14 cellular contexts compared by ENCODE assay signal in genomic region chr6:165556116-165556843, GRCh38.
A peak's percentile ranks its signal among the peaks of the same experiment; 100 is the strongest.
DNase-seq lines count a peak whose midpoint lies in the region; ATAC-seq and TF ChIP-seq lines count a peak whose summit lies in the region.
"Had no signal": no experiment of that assay in that cellular context is flagged by ENCODE, and none has a peak within 500 bp of the region (broad histone marks: within the 10 kb centered on the region; RNA-seq: fewer than 3 reads in every experiment).

No MANE protein-coding gene starts in this region.

- H3K27me3 ChIP-seq in liver (ENCODE audit: control insufficient read depth in 4 of 4, insufficient read depth in 4 of 4, low read length in 3 of 4): no peaks in the 10 kb centered on the region
- no peaks in the 10 kb centered on the region for H3K27me3 ChIP-seq in dorsolateral prefrontal cortex

- no peak overlapping the region for H3K27ac ChIP-seq in liver (ENCODE audit: low read depth in 1 of 2, low read length in 2 of 2)
- H3K27ac ChIP-seq in dorsolateral prefrontal cortex: no peak overlapping the region
- H3K27ac ChIP-seq: SK-N-MC had no signal

- intact Hi-C loops in dorsolateral prefrontal cortex (cut with DNase I): no loop called here

- DNase-seq in DMS53 treated with DMSO at 0.1 percent for 48 hours (lab: John Stamatoyannopoulos, UW; ENCODE audit: unreplicated experiment) (peak; percentile 84), NCI-H1092 (lab: John Stamatoyannopoulos, UW) (peak; percentile 88), astrocyte of the hippocampus (ENCODE audit: low read depth, low spot score) (peak; percentile 63), DMS 273 treated with DMSO at 0.1 percent for 48 hours (lab: John Stamatoyannopoulos, UW) (no peak), OCI-M2 (lab: John Stamatoyannopoulos, UW; ENCODE audit: unreplicated experiment) (no peak), dorsolateral prefrontal cortex (no peak)
- DNase-seq: activated CD4-positive, alpha-beta T cell treated with anti-CD3 and anti-CD28 coated beads, Interleukin-2, amount 50 U/mL, for 1 hour; activated naive CD4-positive, alpha-beta T cell treated with anti-CD3 and anti-CD28 coated beads for 36 hours; effector memory CD4-positive, alpha-beta T cell; NCI-H345; stimulated activated naive CD8-positive, alpha-beta T cell treated with anti-CD3 and anti-CD28 coated beads, Interleukin-15, amount 100 ng/mL, for 72 hours had no signal

- no peak for ATAC-seq in HG03025 (IDR thresholded peaks at IDR 0.05; ENCODE audit: low FRiP score, unreplicated experiment)
- ATAC-seq: stimulated activated naive CD8-positive, alpha-beta T cell treated with anti-CD3 and anti-CD28 coated beads, Interleukin-15, amount 100 ng/mL, for 72 hours had no signal

- 27% methylated on average over 3 of the region's 3 CpGs for WGBS in liver

- H3K9me3 ChIP-seq in liver (ENCODE audit: control insufficient read depth in 4 of 4, low read length in 3 of 4): no peaks in the 10 kb centered on the region

- TF ChIP-seq CTCF in liver (IDR thresholded peaks at IDR 0.05; ENCODE audit: low read depth, low read length, missing input control) (no peak), dorsolateral prefrontal cortex (IDR thresholded peaks at IDR 0.05 in 54 of 56, conservative IDR thresholded peaks at IDR 0.05 in 2 of 56; ENCODE audit: low read depth in 1 of 56, partially characterized antibody in 56 of 56) (no peak)

- no peak overlapping the region for H3K4me3 ChIP-seq in liver (ENCODE audit: low read depth in 1 of 3, low read length in 3 of 3)
- H3K4me3 ChIP-seq in dorsolateral prefrontal cortex: no peak overlapping the region
- H3K4me3 ChIP-seq: SK-N-MC had no signal

- no peak for TF ChIP-seq RAD21 in liver (IDR thresholded peaks at IDR 0.05)

- no peak overlapping the region for H3K9ac ChIP-seq in liver (ENCODE audit: low read depth in 1 of 2, low read length in 2 of 2)

- no peaks in the 10 kb centered on the region for H3K36me3 ChIP-seq in liver (ENCODE audit: control insufficient read depth in 4 of 4, insufficient read depth in 3 of 4, low read depth in 1 of 4, low read length in 3 of 4)

- H3K4me1 ChIP-seq in liver (ENCODE audit: control insufficient read depth in 4 of 4, insufficient read depth in 4 of 4, low read length in 3 of 4): peaks cover 0 to 3% (median 0%) of the 10 kb centered on the region in 4 donors

TF ChIP-seq in liver, 16 proteins besides CTCF, POLR2A, EP300 and RAD21:
- no peak for TF ChIP-seq YY1 (IDR thresholded peaks at IDR 0.05)
- TF ChIP-seq TAF1 (conservative IDR thresholded peaks at IDR 0.05): no peak
- TF ChIP-seq MAX (IDR thresholded peaks at IDR 0.05): no peak
- TF ChIP-seq FOXA1 (IDR thresholded peaks at IDR 0.05): peak; percentile 14

Comparison
In these comparisons a context has a peak if more than half of its experiments do, and no peak if none do; other contexts are left out.
1. DNase-seq: peak in DMS53 treated with DMSO at 0.1 percent for 48 hours (single experiment), NCI-H1092 (single experiment) and astrocyte of the hippocampus (single experiment); none in DMS 273 treated with DMSO at 0.1 percent for 48 hours (single experiment), OCI-M2 (single experiment) and dorsolateral prefrontal cortex (0 of 10).